Comparison of ENCODE assay signal across 12 cellular contexts in genomic region chrX:77917294-77917933, GRCh38. TPM values are rescaled to one million over a fixed set of nuclear protein-coding genes. Genes with fewer than 3 reads are reported as not detected.
DNase-seq lines count a peak whose midpoint lies in the region; ATAC-seq, FAIRE-seq and TF ChIP-seq lines count a peak whose summit lies in the region.
"Had no signal": no experiment of that assay in that cellular context is flagged by ENCODE, and none has a peak within 500 bp of the region (broad histone marks: within the 10 kb centered on the region; RNA-seq: fewer than 3 reads in every experiment).

No MANE protein-coding gene starts in this region.

- H3K27me3 ChIP-seq in GM06990 (replicated peaks; ENCODE audit: control insufficient read depth, insufficient read depth, low read length) (no peaks in the 10 kb centered on the region), endothelial cell of umbilical vein (ENCODE audit: control insufficient read depth in 2 of 2, insufficient read depth in 2 of 2, low read length in 2 of 2) (no peaks in the 10 kb centered on the region), body of pancreas (no peaks in the 10 kb centered on the region)

- 28 to 32% methylated on average over 2 of the region's 2 CpGs for WGBS in body of pancreas, 2 donors

- FAIRE-seq in endothelial cell of umbilical vein (lab: Jason Lieb, UNC) (peak; percentile 24), D721Med (lab: Jason Lieb, UNC) (no peak)

- CTCF ChIA-PET in endothelial cell of umbilical vein (lab: Charles Lee) = interaction anchor here (1.3 to 1.4 kb wide), 2 partner anchors 9 to 18 kb away, joined by 3 read pairs; partner anchors contain the start of gene COX7B

- no peak overlapping the region for H2AFZ ChIP-seq in endothelial cell of umbilical vein (ENCODE audit: low read depth, low read length)

- no peaks in the 10 kb centered on the region for H3K79me2 ChIP-seq in endothelial cell of umbilical vein (ENCODE audit: control insufficient read depth, insufficient read depth, low read length)

- DNase-seq in GM06990 (ENCODE audit: extremely low read depth, insufficient read length) (peak; percentile 9), endothelial cell of umbilical vein (ENCODE audit: low read depth, low spot score) (peak; percentile 7), body of pancreas (no peak), HK-2 (ENCODE audit: unreplicated experiment) (no peak), D721Med (ENCODE audit: insufficient read length, low spot score) (no peak), DMS 273 treated with DMSO at 0.1 percent for 48 hours (lab: John Stamatoyannopoulos, UW) (no peak)
- DNase-seq: activated effector memory CD4-positive, alpha-beta T cell treated with Interleukin-2 at 50 U/mL for 16 hours; effector memory CD4-positive, alpha-beta T cell; NCI-H2171 treated with DMSO at 0.1 percent for 48 hours had no signal

- no TSS peak for BruUV-seq in endothelial cell of umbilical vein (replicated peaks; lab: Mats Ljungman, UMichigan)

- H3K9me3 ChIP-seq in endothelial cell of umbilical vein (replicated peaks; ENCODE audit: control insufficient read depth, insufficient read depth, low read length) (no peaks in the 10 kb centered on the region), body of pancreas (no peaks in the 10 kb centered on the region)

- dilution Hi-C loops in endothelial cell of umbilical vein (cut with MboI; ENCODE audit: extremely low pct_ligation_motif_present, low sequenced_read_pairs) = no loop called here

- intact Hi-C loops in endothelial cell of umbilical vein (cut with micrococcal nuclease) = no loop called here
- intact Hi-C loops in body of pancreas (cut with DNase I) = no loop called here

- TF ChIP-seq POLR2A in endothelial cell of umbilical vein (IDR thresholded peaks at IDR 0.05; ENCODE audit: low read depth, low read length) (no peak), body of pancreas (IDR thresholded peaks at IDR 0.05) (no peak)

- H3K4me1 ChIP-seq in endothelial cell of umbilical vein (ENCODE audit: control insufficient read depth, extremely low read depth, insufficient read depth, low read length) = no peaks in the 10 kb centered on the region
- H3K4me1 ChIP-seq in body of pancreas = no peaks in the 10 kb centered on the region

- H4K20me1 ChIP-seq in endothelial cell of umbilical vein (replicated peaks; ENCODE audit: control insufficient read depth, extremely low read depth, insufficient read depth, low read length) = no peaks in the 10 kb centered on the region

- H3K9ac ChIP-seq in endothelial cell of umbilical vein (replicated peaks; ENCODE audit: extremely low read depth, insufficient read depth, low read length) = no peak overlapping the region

- H3K36me3 ChIP-seq in GM06990 (ENCODE audit: control insufficient read depth, insufficient read depth, low read length) (no peaks in the 10 kb centered on the region), endothelial cell of umbilical vein (ENCODE audit: control insufficient read depth in 2 of 2, extremely low read depth in 1 of 2, insufficient read depth in 2 of 2, low read length in 2 of 2) (no peaks in the 10 kb centered on the region), body of pancreas (replicated peaks in 1 of 2; ENCODE audit: insufficient read depth in 1 of 2, low read depth in 2 of 2) (no peaks in the 10 kb centered on the region)

- no peak for TF ChIP-seq CTCF in GM06990 (IDR thresholded peaks at IDR 0.05; ENCODE audit: insufficient read depth, low read length, poor library complexity, severe bottlenecking)
- TF ChIP-seq CTCF in endothelial cell of umbilical vein (IDR thresholded peaks at IDR 0.05; ENCODE audit: extremely low read depth in 1 of 2, insufficient read depth in 1 of 2, low read depth in 1 of 2, low read length in 2 of 2) = no peak
- no peak for TF ChIP-seq CTCF in body of pancreas (IDR thresholded peaks at IDR 0.05)
- TF ChIP-seq CTCF in D721Med (IDR thresholded peaks at IDR 0.05; ENCODE audit: insufficient read depth, missing control alignments) = no peak

- H3K27ac ChIP-seq in endothelial cell of umbilical vein (ENCODE audit: insufficient read depth, low read depth, low read length) (no peak overlapping the region), body of pancreas (no peak overlapping the region)

- H3K9me1 ChIP-seq in endothelial cell of umbilical vein (replicated peaks; ENCODE audit: control insufficient read depth, extremely low read depth, insufficient read depth, low read length) = no peaks in the 10 kb centered on the region

- H3K4me3 ChIP-seq in GM06990 (replicated peaks; ENCODE audit: low read depth, low read length) (peak overlapping the region; percentile 34), endothelial cell of umbilical vein (replicated peaks in 1 of 3; ENCODE audit: insufficient read depth in 1 of 3, low read depth in 1 of 3, low read length in 3 of 3) (no peak overlapping the region), body of pancreas (no peak overlapping the region)

- no peak overlapping the region for H3K4me2 ChIP-seq in endothelial cell of umbilical vein (ENCODE audit: insufficient read depth, low read length)

- POLR2A ChIA-PET in endothelial cell of umbilical vein (lab: Charles Lee) = no interaction called here

- peak; percentile 76 for ATAC-seq in GM19351 (IDR thresholded peaks at IDR 0.05; ENCODE audit: unreplicated experiment)
- ATAC-seq in HG03460 (IDR thresholded peaks at IDR 0.05; ENCODE audit: unreplicated experiment) = peak; percentile 50
- ATAC-seq in body of pancreas = no peak

TF ChIP-seq in endothelial cell of umbilical vein, 7 proteins besides CTCF, POLR2A, EP300 and RAD21:
- no peak for TF ChIP-seq GATA2 (IDR thresholded peaks at IDR 0.05; ENCODE audit: insufficient read depth, insufficient read length, low read depth, low read length)
- TF ChIP-seq JUN (IDR thresholded peaks at IDR 0.05; ENCODE audit: borderline replicate concordance, insufficient read depth, insufficient read length, low read depth) = no peak
- TF ChIP-seq EZH2 (IDR thresholded peaks at IDR 0.05; ENCODE audit: borderline replicate concordance, low read depth, low read length, severe bottlenecking) = no peak
TF ChIP-seq in endothelial cell of umbilical vein: peak in this region for 0.

RNA-seq across cellular contexts. Expression of gene ATP7A, which starts 6.9 kb away (rescaled TPM):
- total RNA-seq in endothelial cell of umbilical vein = 8.7 and 8.8 TPM in 2 replicates
- polyA plus RNA-seq in endothelial cell of umbilical vein = 2.1 and 3.1 TPM in 2 replicates
- 2.1 and 2.4 TPM in 2 replicates for polyA plus RNA-seq in endothelial cell of umbilical vein (2011; cell fraction: cytosol; rRNA removed)
- polyA plus RNA-seq in endothelial cell of umbilical vein (2011; cell fraction: nucleus; rRNA removed) = 3.3 and 5.0 TPM in 2 replicates
- 6.1 and 7.6 TPM in 2 replicates for polyA plus RNA-seq in endothelial cell of umbilical vein (2012)
- 12.9 and 13.2 TPM in 2 replicates for polyA minus RNA-seq in endothelial cell of umbilical vein
- 17.9 TPM for polyA minus RNA-seq in endothelial cell of umbilical vein (2011; cell fraction: cytosol; rRNA and poly(A)+ RNA removed)
- polyA minus RNA-seq in endothelial cell of umbilical vein (2011; cell fraction: nucleus; rRNA and poly(A)+ RNA removed) = 10.5 and 16.4 TPM in 2 replicates
- 1 to 10 TPM; 7.3 to 9.9 TPM for total RNA-seq in body of pancreas

RNA-seq across cellular contexts. Expression of gene COX7B, which starts 18.1 kb away (rescaled TPM):
- total RNA-seq in endothelial cell of umbilical vein = 229 and 230 TPM in 2 replicates
- polyA plus RNA-seq in endothelial cell of umbilical vein = 736 and 743 TPM in 2 replicates
- polyA plus RNA-seq in endothelial cell of umbilical vein (2011; cell fraction: cytosol; rRNA removed) = 931 and 979 TPM in 2 replicates
- polyA plus RNA-seq in endothelial cell of umbilical vein (2011; cell fraction: nucleus; rRNA removed) = 265 and 279 TPM in 2 replicates
- 535 and 556 TPM in 2 replicates for polyA plus RNA-seq in endothelial cell of umbilical vein (2012)
- 144 and 152 TPM in 2 replicates for polyA minus RNA-seq in endothelial cell of umbilical vein
- 213 TPM for polyA minus RNA-seq in endothelial cell of umbilical vein (2011; cell fraction: cytosol; rRNA and poly(A)+ RNA removed)
- polyA minus RNA-seq in endothelial cell of umbilical vein (2011; cell fraction: nucleus; rRNA and poly(A)+ RNA removed) = 32.3 and 49.9 TPM in 2 replicates
- total RNA-seq in body of pancreas = 100 to 1,000 TPM; 150 to 190 TPM

RNA-seq across cellular contexts. Expression of gene MAGT1, which starts 22.2 kb away (rescaled TPM):
- total RNA-seq in endothelial cell of umbilical vein (66.9 and 70.2 TPM in 2 replicates), body of pancreas (10 to 100 TPM; 31.1 to 33.0 TPM)
- polyA plus RNA-seq in endothelial cell of umbilical vein = 21.8 and 36.3 TPM in 2 replicates
- 26.3 and 26.8 TPM in 2 replicates for polyA plus RNA-seq in endothelial cell of umbilical vein (2011; cell fraction: cytosol; rRNA removed)
- 23.3 and 23.7 TPM in 2 replicates for polyA plus RNA-seq in endothelial cell of umbilical vein (2011; cell fraction: nucleus; rRNA removed)
- polyA plus RNA-seq in endothelial cell of umbilical vein (2012) = 76.6 and 77.2 TPM in 2 replicates
- 111 and 130 TPM in 2 replicates for polyA minus RNA-seq in endothelial cell of umbilical vein
- 83.5 TPM for polyA minus RNA-seq in endothelial cell of umbilical vein (2011; cell fraction: cytosol; rRNA and poly(A)+ RNA removed)
- 39.6 and 60.3 TPM in 2 replicates for polyA minus RNA-seq in endothelial cell of umbilical vein (2011; cell fraction: nucleus; rRNA and poly(A)+ RNA removed)

RNA-seq across cellular contexts. Expression of gene PGAM4, which starts 52.0 kb away (rescaled TPM):
- total RNA-seq in endothelial cell of umbilical vein (not detected in 2 replicates), body of pancreas (not detected)
- polyA plus RNA-seq in endothelial cell of umbilical vein = 0.12 and 0.18 TPM in 2 replicates
- polyA plus RNA-seq in endothelial cell of umbilical vein (2011; cell fraction: cytosol; rRNA removed) = 0.21 and 0.32 TPM in 2 replicates
- 0.32 TPM in 1 of 2 replicates, not detected in the other for polyA plus RNA-seq in endothelial cell of umbilical vein (2011; cell fraction: nucleus; rRNA removed)
- 0.94 TPM in 1 of 2 replicates, not detected in the other for polyA plus RNA-seq in endothelial cell of umbilical vein (2012)
- 0.41 TPM in 1 of 2 replicates, not detected in the other for polyA minus RNA-seq in endothelial cell of umbilical vein
- not detected for polyA minus RNA-seq in endothelial cell of umbilical vein (2011; cell fraction: cytosol; rRNA and poly(A)+ RNA removed)
- not detected in 2 replicates for polyA minus RNA-seq in endothelial cell of umbilical vein (2011; cell fraction: nucleus; rRNA and poly(A)+ RNA removed)
- total RNA-seq: osteocyte had no signal

Comparison
In these comparisons a context has a peak if more than half of its experiments do, and no peak if none do; other contexts are left out.
1. DNase-seq: peak in GM06990 (single experiment) and endothelial cell of umbilical vein (single experiment); none in body of pancreas (0 of 4), HK-2 (single experiment), D721Med (single experiment) and DMS 273 treated with DMSO at 0.1 percent for 48 hours (single experiment).